In genomic region chr11:14969922-14970323, GRCh38 we compare ENCODE assay signal across 8 cellular contexts. TPM values are rescaled to one million over a fixed set of nuclear protein-coding genes. Genes with fewer than 3 reads are reported as not detected.
DNase-seq lines count a peak whose midpoint lies in the region; ATAC-seq, FAIRE-seq and TF ChIP-seq lines count a peak whose summit lies in the region.

No MANE protein-coding gene starts in this region.

- TF ChIP-seq CTCF in BJ (IDR thresholded peaks at IDR 0.05; ENCODE audit: insufficient read depth, low read depth, low read length) (peak; percentile 57), kidney (IDR thresholded peaks at IDR 0.05; ENCODE audit: borderline replicate concordance, extremely low read depth, insufficient read depth) (no peak)

- peaks cover 6 to 10% of the 10 kb centered on the region in 2 donors for H3K4me1 ChIP-seq in kidney (ENCODE audit: control insufficient read depth in 1 of 2, insufficient read depth in 1 of 2, low read depth in 1 of 2, low read length in 2 of 2)

- peak; percentile 47 for ATAC-seq in GM19395 (IDR thresholded peaks at IDR 0.05; ENCODE audit: unreplicated experiment)

- no peaks in the 10 kb centered on the region for H3K36me3 ChIP-seq in BJ (ENCODE audit: control insufficient read depth, insufficient read depth, low read length)
- H3K36me3 ChIP-seq in kidney (ENCODE audit: control insufficient read depth in 1 of 2, insufficient read depth in 2 of 2, low read length in 2 of 2): no peaks in the 10 kb centered on the region

- H3K9ac ChIP-seq in kidney (ENCODE audit: low read length in 2 of 2): no peak overlapping the region

- no peaks in the 10 kb centered on the region for H3K9me3 ChIP-seq in kidney (ENCODE audit: control insufficient read depth in 1 of 2, low read length in 2 of 2)

- no peak for TF ChIP-seq POLR2A in erythroblast (IDR thresholded peaks at IDR 0.05; ENCODE audit: low read length)

- no peak overlapping the region for H3K4me3 ChIP-seq in BJ (ENCODE audit: low read depth, low read length)
- H3K4me3 ChIP-seq in kidney (ENCODE audit: low read length in 2 of 2): no peak overlapping the region

- H3K27me3 ChIP-seq in BJ (ENCODE audit: control insufficient read depth, insufficient read depth, low read length): peaks cover 38% of the 10 kb centered on the region

- no peak for FAIRE-seq in kidney (lab: Jason Lieb, UNC)

- CTCF ChIA-PET in BJ (lab: Yijun Ruan, JAX): interaction anchor here (0.6 to 1.3 kb wide), 4 partner anchors 31 to 233 kb away, joined by 3 read pairs; no protein-coding TSS in a partner anchor

- intact Hi-C loops in kidney (cut with DNase I): no loop called here

- POLR2A ChIA-PET in BJ (lab: Charles Lee): no interaction called here

- no peak for DNase-seq in BJ (ENCODE audit: low read depth)
- DNase-seq in HuH-7.5 (ENCODE audit: low spot score): peak; percentile 42
- peak; percentile 87 for DNase-seq in activated CD4-positive, alpha-beta T cell treated with anti-CD3 and anti-CD28 coated beads for 48 hours
- peak; percentile 25 to 51 for DNase-seq in erythroblast (lab: John Stamatoyannopoulos, UW)
- DNase-seq in stimulated activated CD4-positive, alpha-beta T cell treated with anti-CD3 and anti-CD28 coated beads, Interleukin-15, amount 100 ng/mL, for 48 hours (ENCODE audit: low read depth in 2 of 2): peak; percentile 55 to 64
- DNase-seq in kidney: no peak
- DNase-seq in cerebellar nuclear complex (lab: John Stamatoyannopoulos, UW): no peak

- no peak overlapping the region for H3K27ac ChIP-seq in kidney (ENCODE audit: low read depth in 2 of 2, low read length in 2 of 2)

RNA-seq across cellular contexts. Expression of gene CALCA, which starts 2.2 kb away (rescaled TPM):
- polyA plus RNA-seq in BJ (2011; rRNA removed): not detected in 2 replicates
- polyA minus RNA-seq in BJ (2011; rRNA and poly(A)+ RNA removed): not detected in 2 replicates
- not detected for total RNA-seq in kidney
- 29.8 TPM for polyA plus RNA-seq in kidney (ENCODE audit: insufficient read depth, low read depth, low replicate concordance)

Comparison
In these comparisons a context has a peak if more than half of its experiments do, and no peak if none do; other contexts are left out.
1. DNase-seq: peak in HuH-7.5 (single experiment), activated CD4-positive, alpha-beta T cell treated with anti-CD3 and anti-CD28 coated beads for 48 hours (single experiment), erythroblast (2 of 2) and stimulated activated CD4-positive, alpha-beta T cell treated with anti-CD3 and anti-CD28 coated beads, Interleukin-15, amount 100 ng/mL, for 48 hours (2 of 2); none in BJ (single experiment), kidney (single experiment) and cerebellar nuclear complex (0 of 2).
2. RNA of gene CALCA, which starts 2.2 kb away (polyA plus RNA-seq): 29.8 TPM in kidney (single experiment); not detected in BJ; every median in the first group is over 10 times any median in the second.